ENCODE assay signal across 1 cellular context in genomic region chr3:196633658-196634151, GRCh38.
TF ChIP-seq lines count a peak whose summit lies in the region.

No MANE protein-coding gene starts in this region.

TF ChIP-seq in K562, 482 proteins besides CTCF, POLR2A, EP300 and RAD21 (continued from another document and continues in another):
- TF ChIP-seq REST (CRISPR knock-in tag; IDR thresholded peaks at IDR 0.05; ENCODE audit: low read depth): peak; percentile 64; the same call in 1 of the 2 replicates
- TF ChIP-seq TEAD1 (CRISPR knock-in tag; IDR thresholded peaks at IDR 0.05): no peak
- TF ChIP-seq ZNF24 (IDR thresholded peaks at IDR 0.05): no peak
- 0 out of 2 replicates have a peak, but pooled peaks have one; percentile 18 for TF ChIP-seq SMARCE1 (IDR thresholded peaks at IDR 0.05)
- peak; percentile 72; the same call in 1 of the 2 replicates for TF ChIP-seq E2F3 (CRISPR knock-in tag; IDR thresholded peaks at IDR 0.05)
- TF ChIP-seq ZBTB5 (IDR thresholded peaks at IDR 0.05): no peak
- no peak for TF ChIP-seq ZNF224 (CRISPR knock-in tag; IDR thresholded peaks at IDR 0.05)
- no peak for TF ChIP-seq KAT8 (IDR thresholded peaks at IDR 0.05; ENCODE audit: low read depth)
- TF ChIP-seq CHD1 (IDR thresholded peaks at IDR 0.05; ENCODE audit: low read length): peak; percentile 45
- TF ChIP-seq TEAD4 (IDR thresholded peaks at IDR 0.05; ENCODE audit: low read length): no peak
- no peak for TF ChIP-seq TEAD4 (CRISPR knock-in tag; IDR thresholded peaks at IDR 0.05; ENCODE audit: borderline replicate concordance)
- no peak for TF ChIP-seq ZNF184 (CRISPR knock-in tag; IDR thresholded peaks at IDR 0.05)
- no peak for TF ChIP-seq ZFP1 (CRISPR knock-in tag; IDR thresholded peaks at IDR 0.05)
- TF ChIP-seq, protein P1, sequence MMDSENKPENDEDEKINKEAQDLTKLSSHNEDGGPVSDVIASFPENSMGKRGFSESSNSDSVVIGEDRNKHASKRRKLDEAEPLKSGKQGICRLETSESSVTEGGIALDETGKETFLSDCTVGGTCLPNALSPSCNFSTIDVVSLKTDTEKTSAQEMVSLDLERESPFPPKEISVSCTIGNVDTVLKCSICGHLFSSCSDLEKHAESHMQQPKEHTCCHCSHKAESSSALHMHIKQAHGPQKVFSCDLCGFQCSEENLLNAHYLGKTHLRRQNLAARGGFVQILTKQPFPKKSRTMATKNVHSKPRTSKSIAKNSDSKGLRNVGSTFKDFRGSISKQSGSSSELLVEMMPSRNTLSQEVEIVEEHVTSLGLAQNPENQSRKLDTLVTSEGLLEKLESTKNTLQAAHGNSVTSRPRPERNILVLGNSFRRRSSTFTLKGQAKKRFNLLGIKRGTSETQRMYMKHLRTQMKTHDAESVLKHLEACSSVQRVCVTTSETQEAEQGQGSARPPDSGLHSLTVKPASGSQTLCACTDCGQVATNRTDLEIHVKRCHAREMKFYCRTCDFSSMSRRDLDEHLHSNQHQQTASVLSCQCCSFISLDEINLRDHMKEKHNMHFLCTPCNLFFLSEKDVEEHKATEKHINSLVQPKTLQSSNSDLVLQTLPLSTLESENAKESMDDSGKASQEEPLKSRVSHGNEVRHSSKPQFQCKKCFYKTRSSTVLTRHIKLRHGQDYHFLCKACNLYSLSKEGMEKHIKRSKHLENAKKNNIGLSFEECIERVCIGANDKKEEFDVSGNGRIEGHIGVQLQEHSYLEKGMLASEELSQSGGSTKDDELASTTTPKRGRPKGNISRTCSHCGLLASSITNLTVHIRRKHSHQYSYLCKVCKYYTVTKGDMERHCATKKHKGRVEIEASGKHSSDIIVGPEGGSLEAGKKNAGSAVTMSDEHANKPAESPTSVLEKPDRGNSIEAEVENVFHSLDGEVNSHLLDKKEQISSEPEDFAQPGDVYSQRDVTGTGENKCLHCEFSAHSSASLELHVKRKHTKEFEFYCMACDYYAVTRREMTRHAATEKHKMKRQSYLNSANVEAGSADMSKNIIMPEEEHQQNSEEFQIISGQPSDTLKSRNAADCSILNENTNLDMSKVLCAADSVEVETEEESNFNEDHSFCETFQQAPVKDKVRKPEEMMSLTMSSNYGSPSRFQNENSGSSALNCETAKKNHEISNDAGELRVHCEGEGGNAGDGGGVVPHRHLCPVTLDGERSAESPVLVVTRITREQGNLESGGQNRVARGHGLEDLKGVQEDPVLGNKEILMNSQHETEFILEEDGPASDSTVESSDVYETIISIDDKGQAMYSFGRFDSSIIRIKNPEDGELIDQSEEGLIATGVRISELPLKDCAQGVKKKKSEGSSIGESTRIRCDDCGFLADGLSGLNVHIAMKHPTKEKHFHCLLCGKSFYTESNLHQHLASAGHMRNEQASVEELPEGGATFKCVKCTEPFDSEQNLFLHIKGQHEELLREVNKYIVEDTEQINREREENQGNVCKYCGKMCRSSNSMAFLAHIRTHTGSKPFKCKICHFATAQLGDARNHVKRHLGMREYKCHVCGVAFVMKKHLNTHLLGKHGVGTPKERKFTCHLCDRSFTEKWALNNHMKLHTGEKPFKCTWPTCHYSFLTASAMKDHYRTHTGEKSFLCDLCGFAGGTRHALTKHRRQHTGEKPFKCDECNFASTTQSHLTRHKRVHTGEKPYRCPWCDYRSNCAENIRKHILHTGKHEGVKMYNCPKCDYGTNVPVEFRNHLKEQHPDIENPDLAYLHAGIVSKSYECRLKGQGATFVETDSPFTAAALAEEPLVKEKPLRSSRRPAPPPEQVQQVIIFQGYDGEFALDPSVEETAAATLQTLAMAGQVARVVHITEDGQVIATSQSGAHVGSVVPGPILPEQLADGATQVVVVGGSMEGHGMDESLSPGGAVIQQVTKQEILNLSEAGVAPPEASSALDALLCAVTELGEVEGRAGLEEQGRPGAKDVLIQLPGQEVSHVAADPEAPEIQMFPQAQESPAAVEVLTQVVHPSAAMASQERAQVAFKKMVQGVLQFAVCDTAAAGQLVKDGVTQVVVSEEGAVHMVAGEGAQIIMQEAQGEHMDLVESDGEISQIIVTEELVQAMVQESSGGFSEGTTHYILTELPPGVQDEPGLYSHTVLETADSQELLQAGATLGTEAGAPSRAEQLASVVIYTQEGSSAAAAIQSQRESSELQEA (IDR thresholded peaks at IDR 0.05; ENCODE audit: low read depth): no peak
- TF ChIP-seq FOS (IDR thresholded peaks at IDR 0.05; ENCODE audit: extremely low read depth, insufficient read length): no peak
- TF ChIP-seq ZNF408 (CRISPR knock-in tag; IDR thresholded peaks at IDR 0.05; ENCODE audit: low read depth): no peak
- TF ChIP-seq BRF1 (IDR thresholded peaks at IDR 0.05; ENCODE audit: borderline replicate concordance, extremely low read depth, insufficient read length): no peak
- no peak for TF ChIP-seq RFX7 (CRISPR knock-in tag; IDR thresholded peaks at IDR 0.05)
- no peak for TF ChIP-seq KHSRP (IDR thresholded peaks at IDR 0.05)
- TF ChIP-seq RBM34 (IDR thresholded peaks at IDR 0.05; ENCODE audit: borderline replicate concordance, insufficient read depth, low read length): no peak
- 0 out of 2 replicates have a peak, but pooled peaks have one; percentile 83 for TF ChIP-seq ZNF830 (CRISPR knock-in tag; IDR thresholded peaks at IDR 0.05)
- no peak for TF ChIP-seq STAT6 (CRISPR knock-in tag; IDR thresholded peaks at IDR 0.05)
- TF ChIP-seq ZNF311 (CRISPR knock-in tag; IDR thresholded peaks at IDR 0.05): peak; percentile 80
- no peak for TF ChIP-seq ATF7 (IDR thresholded peaks at IDR 0.05)
- no peak for TF ChIP-seq ZFPM2 (CRISPR knock-in tag; IDR thresholded peaks at IDR 0.05)
- no peak for TF ChIP-seq RBM14 (IDR thresholded peaks at IDR 0.05; ENCODE audit: borderline replicate concordance, insufficient read depth, low read depth, low read length)
- TF ChIP-seq TCFL5 (CRISPR knock-in tag; conservative IDR thresholded peaks at IDR 0.05): no peak
- TF ChIP-seq, protein P2, sequence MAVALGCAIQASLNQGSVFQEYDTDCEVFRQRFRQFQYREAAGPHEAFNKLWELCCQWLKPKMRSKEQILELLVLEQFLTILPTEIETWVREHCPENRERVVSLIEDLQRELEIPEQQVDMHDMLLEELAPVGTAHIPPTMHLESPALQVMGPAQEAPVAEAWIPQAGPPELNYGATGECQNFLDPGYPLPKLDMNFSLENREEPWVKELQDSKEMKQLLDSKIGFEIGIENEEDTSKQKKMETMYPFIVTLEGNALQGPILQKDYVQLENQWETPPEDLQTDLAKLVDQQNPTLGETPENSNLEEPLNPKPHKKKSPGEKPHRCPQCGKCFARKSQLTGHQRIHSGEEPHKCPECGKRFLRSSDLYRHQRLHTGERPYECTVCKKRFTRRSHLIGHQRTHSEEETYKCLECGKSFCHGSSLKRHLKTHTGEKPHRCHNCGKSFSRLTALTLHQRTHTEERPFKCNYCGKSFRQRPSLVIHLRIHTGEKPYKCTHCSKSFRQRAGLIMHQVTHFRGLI (CRISPR knock-in tag; IDR thresholded peaks at IDR 0.05): no peak
- 0 out of 2 replicates have a peak, but pooled peaks have one; percentile 23 for TF ChIP-seq ZNF324 (CRISPR knock-in tag; IDR thresholded peaks at IDR 0.05)
- peak; percentile 79 to 87 for TF ChIP-seq E2F6 (IDR thresholded peaks at IDR 0.05; ENCODE audit: borderline replicate concordance in 1 of 2, extremely low read depth in 1 of 2, insufficient read depth in 1 of 2, insufficient read length in 1 of 2, low read depth in 1 of 2, low read length in 1 of 2, poor library complexity in 1 of 2, severe bottlenecking in 1 of 2)
- TF ChIP-seq ZNF644 (tag; IDR thresholded peaks at IDR 0.05; ENCODE audit: low read depth): no peak
- 0 out of 2 replicates have a peak, but pooled peaks have one; percentile 8 for TF ChIP-seq TAL1 (IDR thresholded peaks at IDR 0.05)
- TF ChIP-seq, protein P3, sequence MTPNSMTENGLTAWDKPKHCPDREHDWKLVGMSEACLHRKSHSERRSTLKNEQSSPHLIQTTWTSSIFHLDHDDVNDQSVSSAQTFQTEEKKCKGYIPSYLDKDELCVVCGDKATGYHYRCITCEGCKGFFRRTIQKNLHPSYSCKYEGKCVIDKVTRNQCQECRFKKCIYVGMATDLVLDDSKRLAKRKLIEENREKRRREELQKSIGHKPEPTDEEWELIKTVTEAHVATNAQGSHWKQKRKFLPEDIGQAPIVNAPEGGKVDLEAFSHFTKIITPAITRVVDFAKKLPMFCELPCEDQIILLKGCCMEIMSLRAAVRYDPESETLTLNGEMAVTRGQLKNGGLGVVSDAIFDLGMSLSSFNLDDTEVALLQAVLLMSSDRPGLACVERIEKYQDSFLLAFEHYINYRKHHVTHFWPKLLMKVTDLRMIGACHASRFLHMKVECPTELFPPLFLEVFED (CRISPR knock-in tag; conservative IDR thresholded peaks at IDR 0.05): no peak
- no peak for TF ChIP-seq ZNF398 (CRISPR knock-in tag; IDR thresholded peaks at IDR 0.05)
